In genomic region chr6:30470968-30471367, GRCh38 we compare ENCODE assay signal across 14 cellular contexts. TPM values are rescaled to one million over a fixed set of nuclear protein-coding genes. Genes with fewer than 3 reads are reported as not detected.
A peak's percentile ranks its signal among the peaks of the same experiment; 100 is the strongest.
DNase-seq lines count a peak whose midpoint lies in the region; ATAC-seq and TF ChIP-seq lines count a peak whose summit lies in the region.
"Had no signal": no experiment of that assay in that cellular context is flagged by ENCODE, and none has a peak within 500 bp of the region (broad histone marks: within the 10 kb centered on the region; RNA-seq: fewer than 3 reads in every experiment).

No MANE protein-coding gene starts in this region.

- no peaks in the 10 kb centered on the region for H3K9me3 Mint-ChIP-seq in activated CD4-positive, alpha-beta T cell treated with anti-CD3 and anti-CD28 coated beads, Interleukin-2, amount 10 ng/mL, durations not matched to agents 24 days and 14 days

- H3K79me2 ChIP-seq in trophoblast cell (ENCODE audit: control insufficient read depth, insufficient read depth, low read length, poor library complexity), result no peaks in the 10 kb centered on the region

- intact Hi-C loops in activated CD4-positive, alpha-beta T cell treated with anti-CD3 and anti-CD28 coated beads, Interleukin-2, amount 10 ng/mL, durations not matched to agents 24 days and 14 days (cut with micrococcal nuclease), result no loop called here

- H3K14ac ChIP-seq in trophoblast cell (ENCODE audit: low read length), result no peak overlapping the region

- no peak overlapping the region for H4K8ac ChIP-seq in trophoblast cell (ENCODE audit: low read depth, low read length)

- H2AFZ ChIP-seq in trophoblast cell (ENCODE audit: insufficient read depth, low read length, poor library complexity), result no peak overlapping the region

- no peak for ATAC-seq in HG02852 (IDR thresholded peaks at IDR 0.05; ENCODE audit: unreplicated experiment)
- ATAC-seq: A549, GM12878 had no signal

- H3K9ac ChIP-seq in trophoblast cell (ENCODE audit: low read length), result no peak overlapping the region

- H3K27me3 ChIP-seq in trophoblast cell (ENCODE audit: insufficient read depth, low read length), result peaks cover 12% of the 10 kb centered on the region

- no peak overlapping the region for H2AK5ac ChIP-seq in trophoblast cell (ENCODE audit: low read length)

- peak; percentile 32 for DNase-seq in OCI-M1 (lab: John Stamatoyannopoulos, UW)
- DNase-seq in choroid plexus epithelial cell (ENCODE audit: low read depth), result peak; percentile 41
- DNase-seq in fibroblast of peridontal ligament (ENCODE audit: extremely low read depth), result peak; percentile 46
- no peak for DNase-seq in activated CD4-positive, alpha-beta T cell treated with anti-CD3 and anti-CD28 coated beads, Interleukin-2, amount 10 ng/mL, durations not matched to agents 24 days and 14 days
- DNase-seq in trophoblast cell, result no peak
- DNase-seq: BE2C; CD4-positive, alpha-beta memory T cell; DMS79; GOT3 had no signal

- H4K91ac ChIP-seq in trophoblast cell (ENCODE audit: low read depth, low read length), result no peak overlapping the region

- H3K4me2 ChIP-seq in trophoblast cell (ENCODE audit: low read length), result no peak overlapping the region
- H3K4me2 ChIP-seq: A549 had no signal

- no peak overlapping the region for H2BK12ac ChIP-seq in trophoblast cell (ENCODE audit: low read length)

- peaks cover 4% of the 10 kb centered on the region in 2 experiments for H3K4me1 ChIP-seq in trophoblast cell (ENCODE audit: control insufficient read depth in 1 of 2, insufficient read depth in 2 of 2, low read length in 2 of 2)
- H3K4me1 ChIP-seq: BE2C, HAP-1 had no signal

- peaks cover 8% of the 10 kb centered on the region for H3K4me1 Mint-ChIP-seq in activated CD4-positive, alpha-beta T cell treated with anti-CD3 and anti-CD28 coated beads, Interleukin-2, amount 10 ng/mL, durations not matched to agents 24 days and 14 days

- peaks cover 73% of the 10 kb centered on the region for H3K27me3 Mint-ChIP-seq in activated CD4-positive, alpha-beta T cell treated with anti-CD3 and anti-CD28 coated beads, Interleukin-2, amount 10 ng/mL, durations not matched to agents 24 days and 14 days

- H3K9me3 ChIP-seq in trophoblast cell (ENCODE audit: insufficient read depth, low read depth, low read length), result no peaks in the 10 kb centered on the region
- H3K9me3 ChIP-seq: A549, BE2C had no signal

- TF ChIP-seq CTCF in choroid plexus epithelial cell (conservative IDR thresholded peaks at IDR 0.05; ENCODE audit: low read depth, low read length), result no peak

- no peak overlapping the region for H2BK5ac ChIP-seq in trophoblast cell (ENCODE audit: low read depth, low read length, poor library complexity)

- H3K27ac ChIP-seq in trophoblast cell (ENCODE audit: low read depth, low read length), result no peak overlapping the region
- H3K27ac ChIP-seq: A549, C4-2B had no signal

- peaks cover 10% of the 10 kb centered on the region for H3K36me3 Mint-ChIP-seq in activated CD4-positive, alpha-beta T cell treated with anti-CD3 and anti-CD28 coated beads, Interleukin-2, amount 10 ng/mL, durations not matched to agents 24 days and 14 days (ENCODE audit: low read depth)

- no CpG with 5 or more reads among the region's 1 CpG for WGBS in trophoblast cell (ENCODE audit: extremely low coverage, insufficient coverage, insufficient read length)

- H3K4ac ChIP-seq in trophoblast cell (ENCODE audit: low read depth, low read length), result no peak overlapping the region

- H2BK120ac ChIP-seq in trophoblast cell (ENCODE audit: insufficient read depth, low read length, poor library complexity), result no peak overlapping the region

- H3K79me1 ChIP-seq in trophoblast cell (ENCODE audit: low read length), result no peaks in the 10 kb centered on the region

- H3K4me3 ChIP-seq in choroid plexus epithelial cell (ENCODE audit: low read depth, low read length) (no peak overlapping the region), trophoblast cell (ENCODE audit: low read depth, low read length) (no peak overlapping the region)
- H3K4me3 ChIP-seq: A549, GM12878, HAP-1 had no signal

- H3K23ac ChIP-seq in trophoblast cell (ENCODE audit: low read length), result no peak overlapping the region

- H4K12ac ChIP-seq in trophoblast cell (ENCODE audit: low read depth, low read length), result no peak overlapping the region

- no peak overlapping the region for H3K27ac Mint-ChIP-seq in activated CD4-positive, alpha-beta T cell treated with anti-CD3 and anti-CD28 coated beads, Interleukin-2, amount 10 ng/mL, durations not matched to agents 24 days and 14 days
- H3K27ac Mint-ChIP-seq: CD4-positive, alpha-beta memory T cell had no signal

- no peak overlapping the region for H3K18ac ChIP-seq in trophoblast cell (ENCODE audit: low read length)

- no peak overlapping the region for H3K4me3 Mint-ChIP-seq in activated CD4-positive, alpha-beta T cell treated with anti-CD3 and anti-CD28 coated beads, Interleukin-2, amount 10 ng/mL, durations not matched to agents 24 days and 14 days
- H3K4me3 Mint-ChIP-seq: CD4-positive, alpha-beta memory T cell had no signal

- H3K36me3 ChIP-seq in trophoblast cell (ENCODE audit: control insufficient read depth in 1 of 2, insufficient read depth in 2 of 2, low read length in 2 of 2), result no peaks in the 10 kb centered on the region
- H3K36me3 ChIP-seq: BE2C, HAP-1 had no signal

RNA-seq across cellular contexts. Expression of gene HLA-E, which starts 18.3 kb away (rescaled TPM):
- total RNA-seq in activated CD4-positive, alpha-beta T cell treated with anti-CD3 and anti-CD28 coated beads, Interleukin-2, amount 10 ng/mL, durations not matched to agents 24 days and 14 days, result 484 and 488 TPM in 2 replicates
- 35.3 and 35.6 TPM in 2 replicates for polyA plus RNA-seq in trophoblast cell (2013)

Comparison
In these comparisons a context has a peak if more than half of its experiments do, and no peak if none do; other contexts are left out.
1. DNase-seq: peak in OCI-M1 (single experiment), choroid plexus epithelial cell (single experiment) and fibroblast of peridontal ligament (single experiment); none in activated CD4-positive, alpha-beta T cell treated with anti-CD3 and anti-CD28 coated beads, Interleukin-2, amount 10 ng/mL, durations not matched to agents 24 days and 14 days (single experiment) and trophoblast cell (0 of 2).